In genomic region chr6:3813150-3813780, GRCh38 we compare ENCODE assay signal across 8 cellular contexts. TPM values are rescaled to one million over a fixed set of nuclear protein-coding genes. Genes with fewer than 3 reads are reported as not detected.
DNase-seq lines count a peak whose midpoint lies in the region; ATAC-seq and TF ChIP-seq lines count a peak whose summit lies in the region.

No MANE protein-coding gene starts in this region.

- no peaks in the 10 kb centered on the region for H3K79me2 ChIP-seq in mammary epithelial cell (ENCODE audit: insufficient read depth, low read length)

- no peak overlapping the region for H3K9ac ChIP-seq in mammary epithelial cell (ENCODE audit: insufficient read depth, low read length)

- CTCF ChIA-PET in mammary epithelial cell (lab: Charles Lee; ENCODE audit: low non-redundant PET), result no interaction called here

- 44% methylated on average over 12 of the region's 13 CpGs for WGBS in mammary epithelial cell (ENCODE audit: low coverage, missing lambda C conversion rate)

- no peaks in the 10 kb centered on the region for H3K36me3 ChIP-seq in mammary epithelial cell (ENCODE audit: insufficient read depth, low read length)

- TF ChIP-seq CTCF in GM12864 (IDR thresholded peaks at IDR 0.05; ENCODE audit: low read depth, low read length, missing control alignments) (peak; percentile 4), mammary epithelial cell (conservative IDR thresholded peaks at IDR 0.05 in 1 of 2, IDR thresholded peaks at IDR 0.05 in 1 of 2; ENCODE audit: extremely low read depth in 1 of 2, insufficient read depth in 1 of 2, low read depth in 1 of 2, low read length in 2 of 2) (no peak), omental fat pad (IDR thresholded peaks at IDR 0.05) (no peak)

- no peaks in the 10 kb centered on the region for H3K9me3 ChIP-seq in mammary epithelial cell (replicated peaks; ENCODE audit: insufficient read depth, low read length)

- peaks cover 37% of the 10 kb centered on the region for H3K4me1 ChIP-seq in mammary epithelial cell (ENCODE audit: insufficient read depth, low read length)

- peak overlapping the region; percentile 32 for H3K4me2 ChIP-seq in mammary epithelial cell (ENCODE audit: insufficient read depth, low read depth, low read length)

- H3K27ac ChIP-seq in mammary epithelial cell (ENCODE audit: insufficient read depth, low read depth, low read length), result no peak overlapping the region

- no peaks in the 10 kb centered on the region for H3K27me3 ChIP-seq in mammary epithelial cell (ENCODE audit: insufficient read depth, low read length)

- H4K20me1 ChIP-seq in mammary epithelial cell (ENCODE audit: insufficient read depth, low read length), result no peaks in the 10 kb centered on the region

- dilution Hi-C loops in mammary epithelial cell (cut with HindIII; ENCODE audit: low sequenced_read_pairs), result no loop called here

- ATAC-seq in HG03097 (IDR thresholded peaks at IDR 0.05; ENCODE audit: low FRiP score, unreplicated experiment) (peak; percentile 45), omental fat pad (ENCODE audit: low FRiP score) (peak; percentile 41), GM21381 (IDR thresholded peaks at IDR 0.05; ENCODE audit: unreplicated experiment) (no peak)

- no peak overlapping the region for H3K4me3 ChIP-seq in GM12864 (ENCODE audit: low read depth, low read length)
- no peak overlapping the region for H3K4me3 ChIP-seq in mammary epithelial cell (replicated peaks in 1 of 3; ENCODE audit: insufficient read depth in 1 of 3, low read depth in 2 of 3, low read length in 3 of 3)

- in situ Hi-C loops in mammary epithelial cell (cut with MboI; ENCODE audit: low sequenced_read_pairs in 2 of 2), result no loop called here

- no peak for DNase-seq in GM12864 (ENCODE audit: low read depth)
- peak; percentile 65 for DNase-seq in mammary epithelial cell
- DNase-seq in omental fat pad (ENCODE audit: low spot score), result no peak
- no peak for DNase-seq in NCI-H1436 treated with DMSO at 0.1 percent for 48 hours (lab: John Stamatoyannopoulos, UW)
- DNase-seq in HuH-7.5 (ENCODE audit: low spot score), result no peak
- DNase-seq in NCI-H2227 (lab: John Stamatoyannopoulos, UW; ENCODE audit: unreplicated experiment), result no peak

- peak overlapping the region; percentile 19 for H2AFZ ChIP-seq in mammary epithelial cell (ENCODE audit: low read depth, low read length)

- no TSS peak for BruUV-seq in mammary epithelial cell (replicated peaks; lab: Mats Ljungman, UMichigan)

- intact Hi-C loops in mammary epithelial cell (cut with micrococcal nuclease), result no loop called here

RNA-seq across cellular contexts. Expression of gene FAM50B, which starts 35.9 kb away (rescaled TPM):
- 1 to 10 TPM; 4.4 to 7.3 TPM for total RNA-seq in mammary epithelial cell
- 6.6 TPM for polyA plus RNA-seq in mammary epithelial cell
- 0.52 TPM for polyA minus RNA-seq in mammary epithelial cell
- total RNA-seq in omental fat pad, result 10 to 100 TPM in 1 of 4 donors, 1 to 10 TPM in 3; 5.6 to 11.7 (median 6.7) TPM
